ENCODE assay signal across 1 cellular context in genomic region chr6:80638222-80639055, GRCh38.
TF ChIP-seq lines count a peak whose summit lies in the region.

No MANE protein-coding gene starts in this region.

TF ChIP-seq in HEK293, 187 proteins besides CTCF, POLR2A, EP300 and RAD21 (continued from another document):
- TF ChIP-seq ZNF391 (tag by site-specific recombination; IDR thresholded peaks at IDR 0.05; ENCODE audit: borderline replicate concordance, low read depth) = no peak
TF ChIP-seq in HEK293: peak in this region for 7.
